17 cellular contexts compared by ENCODE assay signal in genomic region chr13:50171585-50172282, GRCh38.
A peak's percentile ranks its signal among the peaks of the same experiment; 100 is the strongest.
DNase-seq lines count a peak whose midpoint lies in the region; ATAC-seq and TF ChIP-seq lines count a peak whose summit lies in the region.
"Had no signal": no experiment of that assay in that cellular context is flagged by ENCODE, and none has a peak within 500 bp of the region (broad histone marks: within the 10 kb centered on the region; RNA-seq: fewer than 3 reads in every experiment).

No MANE protein-coding gene starts in this region.

- peak; percentile 18 for DNase-seq in EH (ENCODE audit: low read depth)
- DNase-seq in adipocyte (ENCODE audit: low read depth) = peak; percentile 25
- peak; percentile 44 for DNase-seq in mesendoderm
- no peak for DNase-seq in upper lobe of right lung
- DNase-seq in HPDE6-E6E7 (ENCODE audit: extremely low spot score) = no peak
- no peak for DNase-seq in smooth muscle cell (lab: John Stamatoyannopoulos, UW; ENCODE audit: unreplicated experiment)
- DNase-seq in OCI-M1 (lab: John Stamatoyannopoulos, UW) = no peak
- DNase-seq: DMS79 treated with DMSO at 0.1 percent for 48 hours, H7, Kasumi-1, MG63, NCI-H1092, NCI-H1436 treated with DMSO at 0.1 percent for 48 hours, NCI-H2029 treated with DMSO at 0.1 percent for 48 hours, NCI-H2171 treated with DMSO at 0.1 percent for 48 hours, NCI-H446 had no signal

- H3K4ac ChIP-seq in mesendoderm (ENCODE audit: low read depth, low read length) = no peak overlapping the region

- WGBS in mesendoderm (ENCODE audit: extremely low coverage, insufficient coverage, low lambda C conversion rate) = no CpG with 5 or more reads among the region's 15 CpGs
- 97% methylated on average over 15 of the region's 15 CpGs for WGBS in smooth muscle cell (ENCODE audit: low lambda C conversion rate)

- H3K79me2 ChIP-seq in mesendoderm (ENCODE audit: control insufficient read depth, insufficient read depth, low read length) (no peaks in the 10 kb centered on the region), smooth muscle cell (ENCODE audit: low read depth) (no peaks in the 10 kb centered on the region)

- no peaks in the 10 kb centered on the region for H4K20me1 ChIP-seq in smooth muscle cell (ENCODE audit: low read depth)

- H3K56ac ChIP-seq in mesendoderm (ENCODE audit: low read length) = no peak overlapping the region

- H3F3A ChIP-seq in smooth muscle cell (ENCODE audit: low read depth) = no peaks in the 10 kb centered on the region

- no peak overlapping the region for H3K18ac ChIP-seq in mesendoderm (ENCODE audit: low read length)

- H3K4me3 ChIP-seq in adipocyte (ENCODE audit: low read length) = no peak overlapping the region
- no peak overlapping the region for H3K4me3 ChIP-seq in mesendoderm (ENCODE audit: low read length)
- H3K4me3 ChIP-seq in upper lobe of right lung = no peak overlapping the region
- no peak overlapping the region for H3K4me3 ChIP-seq in smooth muscle cell
- H3K4me3 ChIP-seq: MG63 had no signal

- H3K27me3 ChIP-seq in adipocyte (replicated peaks; ENCODE audit: control insufficient read depth, insufficient read depth, low read length) = no peaks in the 10 kb centered on the region
- no peaks in the 10 kb centered on the region for H3K27me3 ChIP-seq in mesendoderm (ENCODE audit: insufficient read depth, low read length, poor library complexity)
- H3K27me3 ChIP-seq in upper lobe of right lung = no peaks in the 10 kb centered on the region
- no peaks in the 10 kb centered on the region for H3K27me3 ChIP-seq in smooth muscle cell (ENCODE audit: low read depth)
- H3K27me3 ChIP-seq: MG63 had no signal

- H3K36me3 ChIP-seq in adipocyte (ENCODE audit: control insufficient read depth, insufficient read depth, low read length, severe bottlenecking) = no peaks in the 10 kb centered on the region
- H3K36me3 ChIP-seq in mesendoderm (ENCODE audit: control insufficient read depth, insufficient read depth, low read length) = no peaks in the 10 kb centered on the region
- no peaks in the 10 kb centered on the region for H3K36me3 ChIP-seq in upper lobe of right lung
- H3K36me3 ChIP-seq in smooth muscle cell (ENCODE audit: low read depth) = no peaks in the 10 kb centered on the region
- H3K36me3 ChIP-seq: MG63 had no signal

- H2AK5ac ChIP-seq in mesendoderm (ENCODE audit: low read length) = no peak overlapping the region

- no peak for TF ChIP-seq CTCF in upper lobe of right lung (IDR thresholded peaks at IDR 0.05)
- no peak for TF ChIP-seq CTCF in smooth muscle cell (IDR thresholded peaks at IDR 0.05; ENCODE audit: borderline replicate concordance, insufficient read depth, poor library complexity, severe bottlenecking)

- no peak overlapping the region for H2BK120ac ChIP-seq in mesendoderm (ENCODE audit: low read depth, low read length)

- ATAC-seq in upper lobe of right lung = peak; percentile 66
- ATAC-seq: Right ventricle myocardium inferior had no signal

- no peaks in the 10 kb centered on the region for H3K9me3 ChIP-seq in adipocyte (ENCODE audit: control insufficient read depth, low read length)
- no peaks in the 10 kb centered on the region for H3K9me3 ChIP-seq in upper lobe of right lung
- H3K9me3 ChIP-seq in smooth muscle cell (replicated peaks; ENCODE audit: low read depth) = no peaks in the 10 kb centered on the region
- H3K9me3 ChIP-seq: MG63 had no signal

- H2BK15ac ChIP-seq in mesendoderm (replicated peaks; ENCODE audit: low read depth) = no peak overlapping the region

- no peak overlapping the region for H2BK5ac ChIP-seq in mesendoderm (ENCODE audit: low read length)

- H3K4me2 ChIP-seq in mesendoderm (ENCODE audit: low read length) (no peak overlapping the region), smooth muscle cell (no peak overlapping the region)

- no peak overlapping the region for H2AFZ ChIP-seq in smooth muscle cell (ENCODE audit: low read depth)

- H3K23ac ChIP-seq in mesendoderm (ENCODE audit: low read length) = no peak overlapping the region

- H4K5ac ChIP-seq in mesendoderm (ENCODE audit: low read length) = no peak overlapping the region

- H3K9ac ChIP-seq in adipocyte (ENCODE audit: low read length) (no peak overlapping the region), mesendoderm (ENCODE audit: low read length) (no peak overlapping the region), smooth muscle cell (ENCODE audit: low read depth) (no peak overlapping the region)

- no peak overlapping the region for H4K8ac ChIP-seq in mesendoderm (ENCODE audit: low read depth, low read length)

- H3K27ac ChIP-seq in mesendoderm (ENCODE audit: low read depth, low read length) = no peak overlapping the region
- H3K27ac ChIP-seq in upper lobe of right lung = no peak overlapping the region
- no peak overlapping the region for H3K27ac ChIP-seq in smooth muscle cell (ENCODE audit: low read depth)

- no peaks in the 10 kb centered on the region for H3K79me1 ChIP-seq in mesendoderm (ENCODE audit: low read length)

- intact Hi-C loops in upper lobe of right lung (cut with DNase I) = no loop called here

- H3K4me1 ChIP-seq in adipocyte (ENCODE audit: control insufficient read depth, insufficient read depth, low read length) = no peaks in the 10 kb centered on the region
- H3K4me1 ChIP-seq in mesendoderm (ENCODE audit: control insufficient read depth, low read depth, low read length) = no peaks in the 10 kb centered on the region
- peaks cover 5% of the 10 kb centered on the region for H3K4me1 ChIP-seq in upper lobe of right lung
- H3K4me1 ChIP-seq in smooth muscle cell (ENCODE audit: low read depth) = no peaks in the 10 kb centered on the region

Comparison
In these comparisons a context has a peak if more than half of its experiments do, and no peak if none do; other contexts are left out.
1. DNase-seq: peak in EH (single experiment), adipocyte (single experiment) and mesendoderm (single experiment); none in upper lobe of right lung (single experiment), HPDE6-E6E7 (single experiment), smooth muscle cell (single experiment) and OCI-M1 (single experiment).